In the genomic region with DNA sequence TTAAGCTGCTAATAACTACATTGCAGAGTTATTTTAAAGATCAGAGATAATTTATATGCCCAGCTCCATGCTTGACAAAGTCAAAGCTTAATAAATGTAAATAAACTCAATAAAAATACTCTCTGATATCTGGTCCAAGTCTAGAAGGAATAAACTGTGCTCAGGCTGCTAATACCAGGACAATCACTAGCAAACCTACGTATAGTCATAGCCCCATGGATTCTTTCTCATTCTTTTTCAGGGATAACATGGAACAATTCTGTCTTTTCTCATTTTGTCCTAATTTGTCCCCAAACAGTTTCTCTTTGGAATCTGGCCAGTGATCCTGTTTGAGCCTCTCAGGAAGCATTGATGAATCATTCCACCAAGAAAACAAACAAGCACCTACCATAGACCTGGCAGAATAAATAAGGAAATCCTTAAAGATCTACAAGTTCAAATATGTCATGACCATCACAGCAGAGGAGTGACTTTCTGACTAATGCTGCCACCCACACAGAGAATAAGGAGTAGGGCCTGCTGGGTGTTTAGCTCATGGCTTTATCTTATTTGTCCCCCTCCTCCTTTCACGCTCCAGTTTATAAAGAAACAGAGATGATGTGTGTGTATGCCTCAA, we compare ENCODE assay signal across 15 cellular contexts. TPM values are rescaled to one million over a fixed set of nuclear protein-coding genes. Genes with fewer than 3 reads are reported as not detected.
A peak's percentile ranks its signal among the peaks of the same experiment; 100 is the strongest.
DNase-seq lines count a peak whose midpoint lies in the region; ATAC-seq, FAIRE-seq and TF ChIP-seq lines count a peak whose summit lies in the region.
"Had no signal": no experiment of that assay in that cellular context is flagged by ENCODE, and none has a peak within 500 bp of the region (broad histone marks: within the 10 kb centered on the region; RNA-seq: fewer than 3 reads in every experiment).

No MANE protein-coding gene starts in this region.

- H4K20me1 ChIP-seq in endothelial cell of umbilical vein (replicated peaks; ENCODE audit: control insufficient read depth, extremely low read depth, insufficient read depth, low read length), result no peaks in the 10 kb centered on the region

- no peak for TF ChIP-seq CTCF in endothelial cell of umbilical vein (IDR thresholded peaks at IDR 0.05; ENCODE audit: extremely low read depth in 1 of 2, insufficient read depth in 1 of 2, low read depth in 1 of 2, low read length in 2 of 2)

- peaks cover 20% of the 10 kb centered on the region for H3K4me1 ChIP-seq in endothelial cell of umbilical vein (ENCODE audit: control insufficient read depth, extremely low read depth, insufficient read depth, low read length)
- peaks cover 3 to 14% of the 10 kb centered on the region in 2 donors for H3K4me1 ChIP-seq in mucosa of rectum (ENCODE audit: control insufficient read depth in 2 of 2, insufficient read depth in 2 of 2, low read length in 2 of 2)

- ATAC-seq in sciatic nerve, result no peak
- ATAC-seq: T-cell had no signal

- no peaks in the 10 kb centered on the region for H3K79me2 ChIP-seq in endothelial cell of umbilical vein (ENCODE audit: control insufficient read depth, insufficient read depth, low read length)

- dilution Hi-C loops in endothelial cell of umbilical vein (cut with MboI; ENCODE audit: extremely low pct_ligation_motif_present, low sequenced_read_pairs), result no loop called here

- H3K9ac ChIP-seq in endothelial cell of umbilical vein (replicated peaks; ENCODE audit: extremely low read depth, insufficient read depth, low read length), result no peak overlapping the region
- no peak overlapping the region for H3K9ac ChIP-seq in mucosa of rectum (ENCODE audit: low read depth in 1 of 2, low read length in 2 of 2)

- H3K4me2 ChIP-seq in endothelial cell of umbilical vein (ENCODE audit: insufficient read depth, low read length), result peak overlapping the region; percentile 52

- no peak overlapping the region for H3K27ac ChIP-seq in endothelial cell of umbilical vein (ENCODE audit: insufficient read depth, low read depth, low read length)
- H3K27ac ChIP-seq in mucosa of rectum (ENCODE audit: low read depth in 2 of 2, low read length in 2 of 2), result peak overlapping the region; percentile 56 to 66
- H3K27ac ChIP-seq: coronary artery had no signal

- no peak overlapping the region for H2AFZ ChIP-seq in endothelial cell of umbilical vein (ENCODE audit: low read depth, low read length)

- CTCF ChIA-PET in endothelial cell of umbilical vein (lab: Charles Lee), result interaction anchor here (1.1 to 2.2 kb wide), 2 partner anchors 40 to 100 kb away, joined by 3 to 14 read pairs; no protein-coding TSS in a partner anchor

- intact Hi-C loops in endothelial cell of umbilical vein (cut with micrococcal nuclease), result no loop called here
- intact Hi-C loops in sciatic nerve (cut with DNase I), result no loop called here

- FAIRE-seq in endothelial cell of umbilical vein (lab: Jason Lieb, UNC), result peak; percentile 61

- DNase-seq in Daoy (ENCODE audit: low read depth) (peak; percentile 56), NCI-H460 (ENCODE audit: extremely low read depth, low read depth) (peak; percentile 30), endothelial cell of umbilical vein (ENCODE audit: low read depth, low spot score) (peak; percentile 77), NCI-H526 (lab: John Stamatoyannopoulos, UW) (no peak), NCI-H524 (lab: John Stamatoyannopoulos, UW) (no peak), amygdala (lab: John Stamatoyannopoulos, UW) (no peak), sciatic nerve (ENCODE audit: low spot score) (no peak)
- DNase-seq: activated CD4-positive, alpha-beta T cell treated with anti-CD3 and anti-CD28 coated beads, Interleukin-2, amount 10 ng/mL, durations not matched to agents 7 days and 5 days; C1 segment of cervical spinal cord; NCI-H2081; nucleus accumbens; T-cell had no signal

- H3K36me3 ChIP-seq in endothelial cell of umbilical vein (ENCODE audit: control insufficient read depth in 2 of 2, extremely low read depth in 1 of 2, insufficient read depth in 2 of 2, low read length in 2 of 2) (no peaks in the 10 kb centered on the region), mucosa of rectum (ENCODE audit: control insufficient read depth in 2 of 2, insufficient read depth in 2 of 2, low read length in 2 of 2) (peaks cover 3 to 8% of the 10 kb centered on the region in 2 donors)

- peaks cover 3% of the 10 kb centered on the region for H3K9me1 ChIP-seq in endothelial cell of umbilical vein (replicated peaks; ENCODE audit: control insufficient read depth, extremely low read depth, insufficient read depth, low read length)

- H3K27me3 ChIP-seq in endothelial cell of umbilical vein (ENCODE audit: control insufficient read depth in 2 of 2, insufficient read depth in 2 of 2, low read length in 2 of 2) (no peaks in the 10 kb centered on the region), mucosa of rectum (ENCODE audit: control insufficient read depth in 2 of 2, insufficient read depth in 2 of 2, low read length in 2 of 2) (no peaks in the 10 kb centered on the region)

- POLR2A ChIA-PET in endothelial cell of umbilical vein (lab: Charles Lee), result no interaction called here

- no TSS peak for BruUV-seq in endothelial cell of umbilical vein (replicated peaks; lab: Mats Ljungman, UMichigan)

- H3K4me3 ChIP-seq in endothelial cell of umbilical vein (replicated peaks in 1 of 3; ENCODE audit: insufficient read depth in 1 of 3, low read depth in 1 of 3, low read length in 3 of 3) (no peak overlapping the region), mucosa of rectum (ENCODE audit: low read length in 2 of 2) (no peak overlapping the region)
- H3K4me3 ChIP-seq: coronary artery had no signal

- H3K9me3 ChIP-seq in endothelial cell of umbilical vein (replicated peaks; ENCODE audit: control insufficient read depth, insufficient read depth, low read length) (no peaks in the 10 kb centered on the region), mucosa of rectum (ENCODE audit: control insufficient read depth in 2 of 2, low read length in 2 of 2) (no peaks in the 10 kb centered on the region)

- TF ChIP-seq POLR2A in endothelial cell of umbilical vein (IDR thresholded peaks at IDR 0.05; ENCODE audit: low read depth, low read length), result no peak

TF ChIP-seq in endothelial cell of umbilical vein, 7 proteins besides CTCF, POLR2A, EP300 and RAD21:
- TF ChIP-seq EZH2 (IDR thresholded peaks at IDR 0.05; ENCODE audit: borderline replicate concordance, low read depth, low read length, severe bottlenecking), result no peak
- TF ChIP-seq GATA2 (IDR thresholded peaks at IDR 0.05; ENCODE audit: insufficient read depth, insufficient read length, low read depth, low read length), result peak; percentile 31
- peak; percentile 69 for TF ChIP-seq POLR2AphosphoS5 (IDR thresholded peaks at IDR 0.05; ENCODE audit: insufficient read depth, low read depth, low read length)
- no peak for TF ChIP-seq MYC (IDR thresholded peaks at IDR 0.05; ENCODE audit: low read depth, low read length)
- TF ChIP-seq JUN (IDR thresholded peaks at IDR 0.05; ENCODE audit: borderline replicate concordance, insufficient read depth, insufficient read length, low read depth), result peak; percentile 65
- TF ChIP-seq FOS (IDR thresholded peaks at IDR 0.05; ENCODE audit: borderline replicate concordance, insufficient read depth, low read length), result peak; percentile 83

RNA-seq across cellular contexts. Expression of gene B3GNT6, which starts 14.1 kb away (rescaled TPM):
- not detected in 2 replicates for total RNA-seq in Daoy (2014; rRNA removed; shearing (Covaris generic))
- not detected in 2 replicates for total RNA-seq in NCI-H460 (2014; rRNA removed; shearing (Covaris generic))
- not detected in 2 replicates for polyA plus RNA-seq in NCI-H460 (2014; cell fraction: nucleus; rRNA removed)
- not detected in 2 replicates for total RNA-seq in endothelial cell of umbilical vein
- not detected in 2 replicates for polyA plus RNA-seq in endothelial cell of umbilical vein
- polyA plus RNA-seq in endothelial cell of umbilical vein (2011; cell fraction: cytosol; rRNA removed), result not detected in 2 replicates
- polyA plus RNA-seq in endothelial cell of umbilical vein (2011; cell fraction: nucleus; rRNA removed), result not detected in 2 replicates
- polyA plus RNA-seq in endothelial cell of umbilical vein (2012), result not detected in 2 replicates
- polyA minus RNA-seq in endothelial cell of umbilical vein, result not detected in 2 replicates
- polyA minus RNA-seq in endothelial cell of umbilical vein (2011; cell fraction: cytosol; rRNA and poly(A)+ RNA removed), result not detected
- polyA minus RNA-seq in endothelial cell of umbilical vein (2011; cell fraction: nucleus; rRNA and poly(A)+ RNA removed), result not detected in 2 replicates
- total RNA-seq in sciatic nerve, result not detected
- total RNA-seq: activated CD4-positive, alpha-beta T cell treated with anti-CD3 and anti-CD28 coated beads, Interleukin-2, amount 10 ng/mL, durations not matched to agents 7 days and 5 days; liver had no signal
- polyA plus RNA-seq: liver had no signal

RNA-seq across cellular contexts. Expression of gene CAPN5, which starts 46.7 kb away (rescaled TPM):
- total RNA-seq in Daoy (2014; rRNA removed; shearing (Covaris generic)), result 2.7 and 5.5 TPM in 2 replicates
- 0.58 and 0.99 TPM in 2 replicates for total RNA-seq in NCI-H460 (2014; rRNA removed; shearing (Covaris generic))
- 0.28 and 1.9 TPM in 2 replicates for polyA plus RNA-seq in NCI-H460 (2014; cell fraction: nucleus; rRNA removed)
- total RNA-seq in endothelial cell of umbilical vein (14.3 and 15.0 TPM in 2 replicates), sciatic nerve (20.1 TPM)
- polyA plus RNA-seq in endothelial cell of umbilical vein, result 16.6 and 17.0 TPM in 2 replicates
- polyA plus RNA-seq in endothelial cell of umbilical vein (2011; cell fraction: cytosol; rRNA removed), result 9.6 and 11.1 TPM in 2 replicates
- polyA plus RNA-seq in endothelial cell of umbilical vein (2011; cell fraction: nucleus; rRNA removed), result 36.2 and 38.8 TPM in 2 replicates
- 18.8 and 22.0 TPM in 2 replicates for polyA plus RNA-seq in endothelial cell of umbilical vein (2012)
- polyA minus RNA-seq in endothelial cell of umbilical vein, result 10.2 and 11.7 TPM in 2 replicates
- polyA minus RNA-seq in endothelial cell of umbilical vein (2011; cell fraction: cytosol; rRNA and poly(A)+ RNA removed), result not detected
- 9.4 and 11.9 TPM in 2 replicates for polyA minus RNA-seq in endothelial cell of umbilical vein (2011; cell fraction: nucleus; rRNA and poly(A)+ RNA removed)

Comparison
In these comparisons a context has a peak if more than half of its experiments do, and no peak if none do; other contexts are left out.
1. DNase-seq: peak in Daoy (single experiment), NCI-H460 (single experiment) and endothelial cell of umbilical vein (single experiment); none in NCI-H526 (0 of 2), NCI-H524 (0 of 2), amygdala (0 of 56) and sciatic nerve (single experiment).